Comparison of ENCODE assay signal across 28 cellular contexts in the genomic region with DNA sequence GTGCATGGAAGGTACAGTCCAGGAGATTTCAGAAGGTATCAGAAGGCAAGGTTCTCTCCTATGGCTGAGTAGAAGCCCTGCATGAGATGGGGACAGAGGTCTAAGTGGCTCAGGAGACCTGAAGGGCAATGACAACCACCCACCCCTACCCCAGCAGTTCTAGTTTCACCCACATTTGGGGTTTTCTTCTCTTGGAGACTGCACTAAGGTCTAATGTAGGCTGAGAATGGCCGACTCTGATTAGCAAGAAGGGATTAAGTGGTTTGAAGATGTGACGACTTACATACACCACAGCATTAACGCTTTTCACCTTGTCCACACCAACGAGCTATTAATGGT.
DNase-seq lines count a peak whose midpoint lies in the region; ATAC-seq, FAIRE-seq and TF ChIP-seq lines count a peak whose summit lies in the region.
"Had no signal": no experiment of that assay in that cellular context is flagged by ENCODE, and none has a peak within 500 bp of the region (broad histone marks: within the 10 kb centered on the region; RNA-seq: fewer than 3 reads in every experiment).

No MANE protein-coding gene starts in this region.

- TF ChIP-seq RAD21 in HepG2 (CRISPR knock-in tag; IDR thresholded peaks at IDR 0.05) (no peak), GM12878 (IDR thresholded peaks at IDR 0.05; ENCODE audit: insufficient read depth, low read depth, low read length) (no peak)

- H3K36me3 ChIP-seq in HepG2 (replicated peaks in 1 of 2; ENCODE audit: control insufficient read depth in 1 of 2, insufficient read depth in 2 of 2, low read length in 2 of 2) = peaks cover 0 to 1% of the 10 kb centered on the region in 2 experiments; a peak in 2 of 5 replicates
- no peaks in the 10 kb centered on the region for H3K36me3 ChIP-seq in right lobe of liver
- H3K36me3 ChIP-seq in GM12878 (ENCODE audit: control insufficient read depth in 2 of 2, insufficient read depth in 2 of 2, low read length in 1 of 2) = no peaks in the 10 kb centered on the region
- no peaks in the 10 kb centered on the region for H3K36me3 ChIP-seq in neural progenitor cell
- no peaks in the 10 kb centered on the region for H3K36me3 ChIP-seq in smooth muscle cell (ENCODE audit: low read depth)
- H3K36me3 ChIP-seq: BE2C, BLaER1 had no signal

- H3K36me3 Mint-ChIP-seq in neural progenitor cell = peaks cover 12% of the 10 kb centered on the region
- no peaks in the 10 kb centered on the region for H3K36me3 Mint-ChIP-seq in progenitor cell of endocrine pancreas (ENCODE audit: insufficient read depth)
- H3K36me3 Mint-ChIP-seq: CD14-positive monocyte; CD4-positive, alpha-beta memory T cell; CD8-positive, alpha-beta memory T cell had no signal

- TF ChIP-seq EP300 in HepG2 (IDR thresholded peaks at IDR 0.05; ENCODE audit: low read depth in 2 of 2, low read length in 2 of 2) (no peak), HepG2 (CRISPR knock-in tag; IDR thresholded peaks at IDR 0.05; ENCODE audit: borderline replicate concordance) (no peak), GM12878 (IDR thresholded peaks at IDR 0.05; ENCODE audit: borderline replicate concordance in 1 of 2, control insufficient read depth in 1 of 2, low read depth in 2 of 2, low read length in 2 of 2) (no peak)

- no peaks in the 10 kb centered on the region for H3K27me3 ChIP-seq in HepG2 (ENCODE audit: control insufficient read depth in 1 of 2, insufficient read depth in 2 of 2, low read length in 2 of 2)
- no peaks in the 10 kb centered on the region for H3K27me3 ChIP-seq in right lobe of liver
- no peaks in the 10 kb centered on the region; a peak in 1 of 4 replicates for H3K27me3 ChIP-seq in GM12878 (replicated peaks in 1 of 2; ENCODE audit: control insufficient read depth in 2 of 2, insufficient read depth in 2 of 2, low read length in 1 of 2)
- no peaks in the 10 kb centered on the region for H3K27me3 ChIP-seq in neural progenitor cell
- no peaks in the 10 kb centered on the region for H3K27me3 ChIP-seq in smooth muscle cell (ENCODE audit: low read depth)
- H3K27me3 ChIP-seq: BE2C, BLaER1 had no signal

- H3K27ac ChIP-seq in HepG2 (ENCODE audit: extremely low read length, insufficient read depth, low read length) (no peak overlapping the region), right lobe of liver (peak overlapping the region in 1 of 3 donors; percentile 17), GM12878 (ENCODE audit: control insufficient read depth, insufficient read depth) (no peak overlapping the region), neural progenitor cell (no peak overlapping the region), smooth muscle cell (ENCODE audit: low read depth) (no peak overlapping the region)
- H3K27ac ChIP-seq: 22Rv1, BLaER1 had no signal

- POLR2A ChIA-PET in HepG2 (lab: Yijun Ruan, JAX) = no interaction called here
- POLR2A ChIA-PET in GM12878 (lab: Charles Lee) = no interaction called here

- SMC1A ChIA-PET in GM12878 (lab: Charles Lee; ENCODE audit: uncharacterized antibody, unreplicated experiment) = no interaction called here

- H3K4me3 ChIP-seq in HepG2 (replicated peaks in 1 of 3; ENCODE audit: insufficient read depth in 1 of 3, low read depth in 2 of 3, low read length in 3 of 3) (no peak overlapping the region), right lobe of liver (no peak overlapping the region), GM12878 (no peak overlapping the region), neural progenitor cell (no peak overlapping the region), smooth muscle cell (no peak overlapping the region)
- H3K4me3 ChIP-seq: BLaER1 had no signal

- H3K4me3 Mint-ChIP-seq in neural progenitor cell = no peak overlapping the region
- H3K4me3 Mint-ChIP-seq in progenitor cell of endocrine pancreas (ENCODE audit: low read depth) = no peak overlapping the region
- H3K4me3 Mint-ChIP-seq: CD14-positive monocyte; CD4-positive, alpha-beta memory T cell; CD4-positive, CD25-positive, alpha-beta regulatory T cell; CD8-positive, alpha-beta memory T cell had no signal

- H3K9me3 ChIP-seq in HepG2 (ENCODE audit: low read length) (no peaks in the 10 kb centered on the region), right lobe of liver (no peaks in the 10 kb centered on the region), GM12878 (replicated peaks; ENCODE audit: control insufficient read depth, insufficient read depth, low read length) (no peaks in the 10 kb centered on the region), neural progenitor cell (ENCODE audit: low read depth) (no peaks in the 10 kb centered on the region), smooth muscle cell (replicated peaks; ENCODE audit: low read depth) (no peaks in the 10 kb centered on the region)
- H3K9me3 ChIP-seq: BE2C, BLaER1 had no signal

- FAIRE-seq in HepG2 (lab: Jason Lieb, UNC) (no peak), GM12878 (lab: Jason Lieb, UNC) (no peak)
- FAIRE-seq: A204.1, GM12891, GM19239 had no signal

- H3K9me3 Mint-ChIP-seq in neural progenitor cell = peaks cover 18% of the 10 kb centered on the region
- peaks cover 18% of the 10 kb centered on the region for H3K9me3 Mint-ChIP-seq in progenitor cell of endocrine pancreas (ENCODE audit: low read depth)

- H3K4me2 ChIP-seq in HepG2 (ENCODE audit: low read depth, low read length) (no peak overlapping the region), GM12878 (ENCODE audit: control insufficient read depth, insufficient read depth) (no peak overlapping the region), neural progenitor cell (peak overlapping the region; percentile 37), smooth muscle cell (no peak overlapping the region)
- H3K4me2 ChIP-seq: BLaER1 had no signal

- no peak overlapping the region for H3K27ac Mint-ChIP-seq in neural progenitor cell
- peak overlapping the region; percentile 22 for H3K27ac Mint-ChIP-seq in progenitor cell of endocrine pancreas
- H3K27ac Mint-ChIP-seq: CD14-positive monocyte; CD4-positive, alpha-beta memory T cell; CD4-positive, CD25-positive, alpha-beta regulatory T cell; CD8-positive, alpha-beta memory T cell had no signal

- in situ Hi-C loops in HepG2 (cut with HindIII; ENCODE audit: extremely low pct_ligation_motif_present, low pct_unique_long_range_greater_than_20kb) = loop anchor here (25.0 kb wide), 1 partner anchor 541 kb away; no protein-coding TSS in a partner anchor
- in situ Hi-C loops in GM12878 (cut with MboI) = no loop called here

- H2AFZ ChIP-seq in HepG2 (ENCODE audit: low read length) (no peak overlapping the region), GM12878 (ENCODE audit: control insufficient read depth, low read depth, low read length) (no peak overlapping the region), neural progenitor cell (replicated peaks) (no peak overlapping the region), smooth muscle cell (ENCODE audit: low read depth) (no peak overlapping the region)

- H3K4me1 ChIP-seq in HepG2 (ENCODE audit: insufficient read depth, low read length) (peaks cover 48% of the 10 kb centered on the region), right lobe of liver (peaks cover 0 to 31% (median 3%) of the 10 kb centered on the region in 4 donors), GM12878 (ENCODE audit: control insufficient read depth, insufficient read depth, low read length) (no peaks in the 10 kb centered on the region), neural progenitor cell (peaks cover 40% of the 10 kb centered on the region), smooth muscle cell (ENCODE audit: low read depth) (peaks cover 31% of the 10 kb centered on the region)
- H3K4me1 ChIP-seq: BE2C had no signal

- H3K27me3 Mint-ChIP-seq in neural progenitor cell (ENCODE audit: insufficient read depth, low read depth) (peaks cover 3% of the 10 kb centered on the region), progenitor cell of endocrine pancreas (no peaks in the 10 kb centered on the region)
- H3K27me3 Mint-ChIP-seq: CD4-positive, alpha-beta memory T cell; CD4-positive, CD25-positive, alpha-beta regulatory T cell; CD8-positive, alpha-beta memory T cell had no signal

- DNase-seq in HepG2 (ENCODE audit: low spot score) (no peak), right lobe of liver (no peak), GM12878 (ENCODE audit: low read depth, low spot score) (no peak), neural progenitor cell (ENCODE audit: low spot score) (no peak), progenitor cell of endocrine pancreas (ENCODE audit: low spot score, unreplicated experiment) (no peak), smooth muscle cell (lab: John Stamatoyannopoulos, UW; ENCODE audit: unreplicated experiment) (no peak), 8988T (no peak)
- DNase-seq: ACHN; BE2C; C1 segment of cervical spinal cord; CD4-positive, CD25-positive, alpha-beta regulatory T cell; CD8-positive, alpha-beta memory T cell; COR-L47; DMS 273 treated with DMSO at 0.1 percent for 48 hours; DMS153; DMS53; DMS79; DND-41; EL; GDM1 had no signal

- intact Hi-C loops in HepG2 (cut with micrococcal nuclease; ENCODE audit: unreplicated experiment) = loop anchor here (10.0 kb wide), 1 partner anchor 816 kb away; no protein-coding TSS in a partner anchor
- intact Hi-C loops in right lobe of liver (cut with DNase I) = no loop called here
- intact Hi-C loops in GM12878 (cut with micrococcal nuclease; ENCODE audit: unreplicated experiment) = no loop called here

- H3K79me2 ChIP-seq in HepG2 (ENCODE audit: insufficient read depth, low read length) (peaks cover 58% of the 10 kb centered on the region), GM12878 (ENCODE audit: control insufficient read depth, insufficient read depth, low read length) (no peaks in the 10 kb centered on the region), neural progenitor cell (ENCODE audit: low read depth) (no peaks in the 10 kb centered on the region), smooth muscle cell (ENCODE audit: low read depth) (peaks cover 11% of the 10 kb centered on the region)

- BruUV-seq in HepG2 (replicated peaks; lab: Mats Ljungman, UMichigan) = no TSS peak
- BruUV-seq in GM12878 (replicated peaks; lab: Mats Ljungman, UMichigan) = no TSS peak

- peak; percentile 41; the same call in 2 of the 3 replicates for ATAC-seq in HepG2
- ATAC-seq in right lobe of liver = no peak
- ATAC-seq in GM12878 = peak; percentile 79
- no peak for ATAC-seq in HG02852 (IDR thresholded peaks at IDR 0.05; ENCODE audit: unreplicated experiment)

- H3K4me1 Mint-ChIP-seq in neural progenitor cell (peaks cover 25% of the 10 kb centered on the region), progenitor cell of endocrine pancreas (ENCODE audit: low read depth) (peaks cover 7% of the 10 kb centered on the region)
- H3K4me1 Mint-ChIP-seq: CD14-positive monocyte; CD4-positive, alpha-beta memory T cell; CD4-positive, CD25-positive, alpha-beta regulatory T cell; CD8-positive, alpha-beta memory T cell had no signal

- RAD21 ChIA-PET in GM12878 (lab: Charles Lee; ENCODE audit: unreplicated experiment) = no interaction called here

- no peaks in the 10 kb centered on the region for H4K20me1 ChIP-seq in HepG2 (ENCODE audit: insufficient read depth, low read length)
- no peaks in the 10 kb centered on the region for H4K20me1 ChIP-seq in GM12878 (ENCODE audit: control insufficient read depth, insufficient read depth)
- H4K20me1 ChIP-seq in neural progenitor cell (ENCODE audit: low read depth) = no peaks in the 10 kb centered on the region
- no peaks in the 10 kb centered on the region for H4K20me1 ChIP-seq in smooth muscle cell (ENCODE audit: low read depth)
- H4K20me1 ChIP-seq: BLaER1 had no signal

- WGBS in HepG2 (ENCODE audit: low lambda C conversion rate) = 99% methylated on average over 4 of the region's 4 CpGs
- 98% methylated on average over 3 of the region's 4 CpGs for WGBS in right lobe of liver (ENCODE audit: insufficient coverage, low coverage, low lambda C conversion rate, missing lambda C conversion rate)
- 20% methylated on average over 4 of the region's 4 CpGs for WGBS in GM12878 (ENCODE audit: insufficient coverage, insufficient replicate concordance, low lambda C conversion rate, missing lambda C conversion rate)
- 95% methylated on average over 4 of the region's 4 CpGs for WGBS in smooth muscle cell (ENCODE audit: low lambda C conversion rate)

- TF ChIP-seq CTCF in HepG2 (CRISPR knock-in tag; IDR thresholded peaks at IDR 0.05) (no peak), right lobe of liver (IDR thresholded peaks at IDR 0.05) (no peak), GM12878 (IDR thresholded peaks at IDR 0.05 in 2 of 3, conservative IDR thresholded peaks at IDR 0.05 in 1 of 3; ENCODE audit: control insufficient read depth in 2 of 3, extremely low read depth in 1 of 3, insufficient read depth in 1 of 3, low read depth in 3 of 3, low read length in 3 of 3) (no peak), neural progenitor cell (IDR thresholded peaks at IDR 0.05) (no peak), progenitor cell of endocrine pancreas (IDR thresholded peaks at IDR 0.05; ENCODE audit: unreplicated experiment) (no peak), smooth muscle cell (IDR thresholded peaks at IDR 0.05; ENCODE audit: borderline replicate concordance, insufficient read depth, poor library complexity, severe bottlenecking) (no peak)

- CTCF ChIA-PET in HepG2 (lab: Yijun Ruan, JAX; ENCODE audit: low intra/inter-chr PET ratio, low total read pairs) = no interaction called here
- CTCF ChIA-PET in GM12878 (lab: Yijun Ruan, JAX) = no interaction called here

- H3F3A ChIP-seq in neural progenitor cell (ENCODE audit: low read depth) = peaks cover 34% of the 10 kb centered on the region
- H3F3A ChIP-seq in smooth muscle cell (ENCODE audit: low read depth) = no peaks in the 10 kb centered on the region

- TF ChIP-seq POLR2A in HepG2 (IDR thresholded peaks at IDR 0.05; ENCODE audit: insufficient read depth in 1 of 2, low read depth in 2 of 2, low read length in 2 of 2) (no peak), right lobe of liver (IDR thresholded peaks at IDR 0.05) (no peak), GM12878 (IDR thresholded peaks at IDR 0.05; ENCODE audit: low read depth, low read length) (no peak)

- no peak overlapping the region for H3K9ac ChIP-seq in HepG2 (ENCODE audit: insufficient read depth, low read depth, low read length)
- H3K9ac ChIP-seq in GM12878 (ENCODE audit: control insufficient read depth, insufficient read depth, low read length) = no peak overlapping the region
- H3K9ac ChIP-seq in neural progenitor cell = no peak overlapping the region
- H3K9ac ChIP-seq in smooth muscle cell (ENCODE audit: low read depth) = no peak overlapping the region
- H3K9ac ChIP-seq: BLaER1 had no signal

Comparison
In these comparisons a context has a peak if more than half of its experiments do, and no peak if none do; other contexts are left out.
1. ATAC-seq: peak in HepG2 (single experiment) and GM12878 (single experiment); none in right lobe of liver (0 of 4) and HG02852 (single experiment).